In genomic region chr2:133405252-133405651, GRCh38 we compare ENCODE assay signal across 1 cellular context.
TF ChIP-seq lines count a peak whose summit lies in the region.

No MANE protein-coding gene starts in this region.

TF ChIP-seq in GM12878, 131 proteins besides CTCF, POLR2A, EP300 and RAD21 (continued from another document):
- TF ChIP-seq ZBTB11 (CRISPR knock-in tag; IDR thresholded peaks at IDR 0.05): no peak
- no peak for TF ChIP-seq JUND (IDR thresholded peaks at IDR 0.05; ENCODE audit: low read depth, low read length)
- TF ChIP-seq BHLHE40 (IDR thresholded peaks at IDR 0.05; ENCODE audit: borderline replicate concordance in 1 of 2, low read depth in 2 of 2, low read length in 1 of 2): no peak
- no peak for TF ChIP-seq GABPA (IDR thresholded peaks at IDR 0.05; ENCODE audit: low read depth)
- TF ChIP-seq, protein P1, sequence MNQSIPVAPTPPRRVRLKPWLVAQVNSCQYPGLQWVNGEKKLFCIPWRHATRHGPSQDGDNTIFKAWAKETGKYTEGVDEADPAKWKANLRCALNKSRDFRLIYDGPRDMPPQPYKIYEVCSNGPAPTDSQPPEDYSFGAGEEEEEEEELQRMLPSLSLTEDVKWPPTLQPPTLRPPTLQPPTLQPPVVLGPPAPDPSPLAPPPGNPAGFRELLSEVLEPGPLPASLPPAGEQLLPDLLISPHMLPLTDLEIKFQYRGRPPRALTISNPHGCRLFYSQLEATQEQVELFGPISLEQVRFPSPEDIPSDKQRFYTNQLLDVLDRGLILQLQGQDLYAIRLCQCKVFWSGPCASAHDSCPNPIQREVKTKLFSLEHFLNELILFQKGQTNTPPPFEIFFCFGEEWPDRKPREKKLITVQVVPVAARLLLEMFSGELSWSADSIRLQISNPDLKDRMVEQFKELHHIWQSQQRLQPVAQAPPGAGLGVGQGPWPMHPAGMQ (IDR thresholded peaks at IDR 0.05; ENCODE audit: borderline replicate concordance): no peak
- TF ChIP-seq CBX3 (IDR thresholded peaks at IDR 0.05; ENCODE audit: borderline replicate concordance, low read depth): no peak
- TF ChIP-seq TCF7 (IDR thresholded peaks at IDR 0.05; ENCODE audit: borderline replicate concordance): no peak
- no peak for TF ChIP-seq ZNF274 (IDR thresholded peaks at IDR 0.05; ENCODE audit: insufficient read depth, insufficient read length)
- TF ChIP-seq SMARCA5 (IDR thresholded peaks at IDR 0.05): no peak
- TF ChIP-seq ATF3 (IDR thresholded peaks at IDR 0.05; ENCODE audit: borderline replicate concordance, extremely low read depth, low read depth, low read length): no peak
- no peak for TF ChIP-seq MYC (IDR thresholded peaks at IDR 0.05; ENCODE audit: insufficient read depth, insufficient read length, insufficient replicate concordance, low read length, severe bottlenecking)
- TF ChIP-seq TCF3 (IDR thresholded peaks at IDR 0.05; ENCODE audit: borderline replicate concordance, insufficient read depth, low read depth, low read length): no peak
